22 cellular contexts compared by ENCODE assay signal in the genomic region with DNA sequence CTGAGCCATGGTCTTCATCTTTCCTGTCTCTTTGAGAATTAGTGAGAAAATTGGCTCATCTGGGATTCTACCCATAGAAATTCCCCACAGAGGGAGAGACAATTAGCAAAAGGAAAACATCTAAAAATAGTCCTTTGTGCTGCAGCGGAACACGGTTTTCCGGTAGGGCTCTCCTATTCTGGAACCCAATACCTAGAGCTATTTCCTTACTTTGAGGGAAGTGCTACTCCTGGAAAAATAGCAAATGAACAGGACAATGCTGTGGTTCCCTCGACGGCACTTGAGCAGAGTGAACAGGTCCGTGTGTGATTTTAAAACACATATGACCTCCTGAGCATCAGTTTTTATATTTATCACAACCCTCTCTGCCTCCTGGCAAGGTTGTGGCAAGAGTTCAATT.
"Had no signal": no experiment of that assay in that cellular context is flagged by ENCODE, and none has a peak within 500 bp of the region (broad histone marks: within the 10 kb centered on the region; RNA-seq: fewer than 3 reads in every experiment).

No MANE protein-coding gene starts in this region.

- H3K27ac Mint-ChIP-seq: dendritic cell treated with granulocyte-macrophage colony-stimulating factor and Interleukin-4, amounts not matched to agents 40 ng/mL and 50 ng/mL, for 4 days; endodermal cell; memory B cell; mesothelial cell of epicardium; natural killer cell had no signal

- H3K9me3 Mint-ChIP-seq: dendritic cell treated with granulocyte-macrophage colony-stimulating factor and Interleukin-4, amounts not matched to agents 40 ng/mL and 50 ng/mL, for 4 days; endodermal cell; memory B cell; mesothelial cell of epicardium; neural crest cell had no signal

- H3K27ac ChIP-seq: foreskin keratinocyte, lower lobe of right lung, stomach, thoracic aorta had no signal

- H3K4me1 ChIP-seq: foreskin keratinocyte had no signal

- ATAC-seq: foreskin keratinocyte, left lobe of liver, lower lobe of right lung, natural killer cell had no signal

- H3K9me3 ChIP-seq: lower lobe of right lung, stomach, thoracic aorta had no signal

- H3K36me3 Mint-ChIP-seq: memory B cell, mesothelial cell of epicardium had no signal

- H3K36me3 ChIP-seq: lower lobe of right lung, stomach, thoracic aorta had no signal

- H3K4me3 Mint-ChIP-seq: dendritic cell treated with granulocyte-macrophage colony-stimulating factor and Interleukin-4, amounts not matched to agents 40 ng/mL and 50 ng/mL, for 4 days; memory B cell; mesothelial cell of epicardium; natural killer cell had no signal

- H3K4me3 ChIP-seq: lower lobe of right lung, stomach, thoracic aorta had no signal

- H3K4me1 Mint-ChIP-seq: natural killer cell had no signal

- DNase-seq: effector CD4-positive, alpha-beta T cell; endodermal cell; erythroblast; foreskin keratinocyte; head of caudate nucleus; hypothalamus; kidney glomerular epithelial cell; lower lobe of right lung; natural killer cell; posterior cingulate gyrus; small intestine; stimulated activated CD4-positive, alpha-beta T cell treated with anti-CD3 and anti-CD28 coated beads, Interleukin-12 subunit alpha, Interleukin-12 subunit beta, amount 100 ng/mL, for 4 hours; stimulated activated naive CD4-positive, alpha-beta T cell; stomach; substantia nigra; trophoblast cell had no signal
